In genomic region chr4:171924761-171925376, GRCh38 we compare ENCODE assay signal across 16 cellular contexts.
"Had no signal": no experiment of that assay in that cellular context is flagged by ENCODE, and none has a peak within 500 bp of the region (broad histone marks: within the 10 kb centered on the region; RNA-seq: fewer than 3 reads in every experiment).

No MANE protein-coding gene starts in this region.

- DNase-seq: activated CD4-positive, alpha-beta memory T cell treated with anti-CD3 and anti-CD28 coated beads, Interleukin-2, amount 10 ng/mL, durations not matched to agents 7 days and 5 days; activated CD4-positive, alpha-beta T cell treated with anti-CD3 and anti-CD28 coated beads for 4 hours; activated gamma-delta T cell; activated T-cell treated with anti-CD3 and anti-CD28 coated beads, Interleukin-2, amount 50 U/mL, for 72 hours; amniotic stem cell; cerebellar nuclear complex; kidney glomerular epithelial cell; left ventricle myocardium superior; mesenchymal stem cell; psoas muscle; stimulated activated naive CD8-positive, alpha-beta T cell treated with anti-CD3 and anti-CD28 coated beads, Interleukin-15, amount 100 ng/mL, for 72 hours; testis; upper lobe of left lung had no signal

- H3K4me3 ChIP-seq: breast epithelium, psoas muscle, testis, upper lobe of left lung had no signal

- H3K27me3 ChIP-seq: breast epithelium, testis, upper lobe of left lung had no signal

- H3K27ac ChIP-seq: breast epithelium, epithelial cell of prostate, psoas muscle, testis, upper lobe of left lung had no signal

- H3K9me3 ChIP-seq: breast epithelium, psoas muscle, testis, upper lobe of left lung had no signal

- H3K36me3 ChIP-seq: breast epithelium, upper lobe of left lung had no signal

- H3K4me1 ChIP-seq: breast epithelium, psoas muscle, testis, upper lobe of left lung had no signal

- ATAC-seq: activated T-cell treated with anti-CD3 and anti-CD28 coated beads, Interleukin-2, amount 50 U/mL, for 72 hours; left ventricle myocardium superior; psoas muscle; sciatic nerve; stimulated activated naive CD8-positive, alpha-beta T cell treated with anti-CD3 and anti-CD28 coated beads, Interleukin-15, amount 100 ng/mL, for 72 hours had no signal
